Comparison of ENCODE assay signal across 18 cellular contexts in the genomic region with DNA sequence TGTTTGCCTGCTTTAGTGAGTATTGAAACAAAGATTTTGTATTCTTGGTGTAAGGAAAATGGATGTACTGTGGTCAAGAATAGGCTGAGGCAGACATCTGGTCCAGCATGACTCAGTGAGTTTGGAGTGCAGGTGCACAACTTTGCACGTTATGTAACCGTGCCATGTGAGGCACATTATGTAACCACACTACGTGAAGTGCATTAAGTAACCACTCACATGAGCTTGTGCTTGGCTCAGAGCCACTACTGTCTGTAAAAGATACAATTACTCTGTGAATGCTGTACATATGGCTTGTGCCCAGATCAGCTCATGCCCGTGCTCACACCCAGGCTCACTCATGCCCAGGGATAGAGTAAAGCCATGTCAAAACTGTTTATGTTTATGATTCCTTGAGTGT.
DNase-seq lines count a peak whose midpoint lies in the region; ATAC-seq, FAIRE-seq and TF ChIP-seq lines count a peak whose summit lies in the region.
"Had no signal": no experiment of that assay in that cellular context is flagged by ENCODE, and none has a peak within 500 bp of the region (broad histone marks: within the 10 kb centered on the region; RNA-seq: fewer than 3 reads in every experiment).

No MANE protein-coding gene starts in this region.

- H3K27ac ChIP-seq in SK-N-SH (ENCODE audit: low read depth in 2 of 2, low read length in 1 of 2) (no peak overlapping the region), upper lobe of right lung (no peak overlapping the region), ovary (no peak overlapping the region)
- H3K27ac ChIP-seq: neutrophil, right atrium auricular region, vagina had no signal

- TF ChIP-seq EP300 in SK-N-SH (IDR thresholded peaks at IDR 0.05; ENCODE audit: borderline replicate concordance in 1 of 2, low read depth in 1 of 2, low read length in 1 of 2) (no peak), ovary (IDR thresholded peaks at IDR 0.05) (no peak)

- H3K4me3 ChIP-seq in SK-N-SH (ENCODE audit: low read depth in 2 of 2, low read length in 1 of 2) (no peak overlapping the region), bronchial epithelial cell (ENCODE audit: low read depth, low read length) (no peak overlapping the region), upper lobe of right lung (no peak overlapping the region), ovary (no peak overlapping the region)
- H3K4me3 ChIP-seq: right atrium auricular region, vagina had no signal

- no peaks in the 10 kb centered on the region for H3K9me2 ChIP-seq in SK-N-SH

- intact Hi-C loops in upper lobe of right lung (cut with DNase I) (no loop called here), ovary (cut with DNase I) (no loop called here)

- 43% methylated on average over 4 of the region's 4 CpGs for WGBS in SK-N-SH (ENCODE audit: low lambda C conversion rate)
- WGBS in ovary, 3 donors = 61 to 72% (median 69%) methylated on average over 4 of the region's 4 CpGs

- TF ChIP-seq RAD21 in SK-N-SH (IDR thresholded peaks at IDR 0.05; ENCODE audit: low read length) = no peak

- CTCF ChIA-PET in SK-N-SH (lab: Yijun Ruan, JAX) = interaction anchor here (1.2 kb wide), 1 partner anchor 12 kb away, joined by 3 read pairs; no protein-coding TSS in a partner anchor

- no peak for DNase-seq in SK-N-SH
- DNase-seq in NCI-H345 treated with DMSO at 0.1 percent for 48 hours (lab: John Stamatoyannopoulos, UW; ENCODE audit: unreplicated experiment) = peak; percentile 18
- peak; percentile 42 for DNase-seq in bronchial epithelial cell (ENCODE audit: low read depth)
- no peak for DNase-seq in upper lobe of right lung
- DNase-seq in ovary = no peak
- no peak for DNase-seq in cerebellar nuclear complex (lab: John Stamatoyannopoulos, UW)
- DNase-seq: activated CD4-positive, alpha-beta memory T cell treated with anti-CD3 and anti-CD28 coated beads for 36 hours; activated T-cell treated with anti-CD3 and anti-CD28 coated beads, Interleukin-2, amount 50 U/mL, for 4 hours; CD4-positive, alpha-beta T cell; NCI-H1417 treated with DMSO at 0.1 percent for 48 hours had no signal

- H3K79me2 ChIP-seq in SK-N-SH (ENCODE audit: insufficient read depth) = no peaks in the 10 kb centered on the region

- no peak for TF ChIP-seq CTCF in SK-N-SH (IDR thresholded peaks at IDR 0.05)
- TF ChIP-seq CTCF in bronchial epithelial cell (IDR thresholded peaks at IDR 0.05; ENCODE audit: insufficient read depth, low read length, severe bottlenecking) = no peak
- TF ChIP-seq CTCF in upper lobe of right lung (IDR thresholded peaks at IDR 0.05) = no peak
- no peak for TF ChIP-seq CTCF in ovary (IDR thresholded peaks at IDR 0.05)

- FAIRE-seq in bronchial epithelial cell (lab: Jason Lieb, UNC) = no peak
- FAIRE-seq: G401.6, H1 had no signal

- H2AFZ ChIP-seq in SK-N-SH (ENCODE audit: low read depth) = no peak overlapping the region

- H3F3A ChIP-seq in SK-N-SH (replicated peaks; ENCODE audit: insufficient read depth) = no peaks in the 10 kb centered on the region

- H4K20me1 ChIP-seq in SK-N-SH (ENCODE audit: insufficient read depth) = no peaks in the 10 kb centered on the region

- no peaks in the 10 kb centered on the region for H3K27me3 ChIP-seq in SK-N-SH (ENCODE audit: insufficient read depth)
- H3K27me3 ChIP-seq in bronchial epithelial cell (ENCODE audit: control insufficient read depth, insufficient read depth, low read length) = no peaks in the 10 kb centered on the region
- H3K27me3 ChIP-seq in upper lobe of right lung = no peaks in the 10 kb centered on the region
- H3K27me3 ChIP-seq in ovary = no peaks in the 10 kb centered on the region
- H3K27me3 ChIP-seq: neutrophil, right atrium auricular region, vagina had no signal

- no peaks in the 10 kb centered on the region for H3K36me3 ChIP-seq in SK-N-SH (replicated peaks in 1 of 2; ENCODE audit: control insufficient read depth in 1 of 2, insufficient read depth in 2 of 2, low read length in 1 of 2)
- no peaks in the 10 kb centered on the region for H3K36me3 ChIP-seq in bronchial epithelial cell (ENCODE audit: control insufficient read depth, insufficient read depth, low read length)
- H3K36me3 ChIP-seq in upper lobe of right lung = no peaks in the 10 kb centered on the region
- H3K36me3 ChIP-seq in ovary = no peaks in the 10 kb centered on the region
- H3K36me3 ChIP-seq: neutrophil, right atrium auricular region, vagina had no signal

- H3K9me3 ChIP-seq in SK-N-SH (no peaks in the 10 kb centered on the region), upper lobe of right lung (no peaks in the 10 kb centered on the region), ovary (no peaks in the 10 kb centered on the region)
- H3K9me3 ChIP-seq: neutrophil, right atrium auricular region, vagina had no signal

- POLR2A ChIA-PET in SK-N-SH (lab: Yijun Ruan, JAX) = no interaction called here

- ATAC-seq in SK-N-SH treated with all-trans-retinoic acid at 6 μM for 48 hours (no peak), upper lobe of right lung (peak; percentile 74), HG03139 (IDR thresholded peaks at IDR 0.05; ENCODE audit: unreplicated experiment) (no peak)
- ATAC-seq: activated T-cell treated with anti-CD3 and anti-CD28 coated beads, Interleukin-2, amount 50 U/mL, for 4 hours; Panc1 had no signal

- no peak overlapping the region for H3K4me2 ChIP-seq in SK-N-SH

- TF ChIP-seq POLR2A in ovary (IDR thresholded peaks at IDR 0.05) = no peak

- H3K9ac ChIP-seq in SK-N-SH = no peak overlapping the region

- H3K4me1 ChIP-seq in SK-N-SH (ENCODE audit: control insufficient read depth in 1 of 2, insufficient read depth in 2 of 2, low read depth in 1 of 2, low read length in 1 of 2) (no peaks in the 10 kb centered on the region), upper lobe of right lung (no peaks in the 10 kb centered on the region), ovary (ENCODE audit: insufficient read depth) (no peaks in the 10 kb centered on the region)
- H3K4me1 ChIP-seq: right atrium auricular region, vagina had no signal

TF ChIP-seq in SK-N-SH, 30 proteins besides CTCF, POLR2A, EP300 and RAD21:
- no peak for TF ChIP-seq POLR2AphosphoS5 (IDR thresholded peaks at IDR 0.05; ENCODE audit: low read depth, low read length)
- peak; percentile 14; the same call in 1 of the 2 replicates for TF ChIP-seq TCF12 (IDR thresholded peaks at IDR 0.05)
- TF ChIP-seq TAF1 (IDR thresholded peaks at IDR 0.05; ENCODE audit: borderline replicate concordance, low read depth, low read length) = no peak

TF ChIP-seq in SK-N-SH treated with all-trans-retinoic acid at 6 μM for 48 hours, 23 proteins besides CTCF, POLR2A, EP300 and RAD21 (continues in another document):
- no peak for TF ChIP-seq ARNTL (CRISPR knock-in tag; IDR thresholded peaks at IDR 0.05; ENCODE audit: borderline replicate concordance, low read depth)
- TF ChIP-seq PPARA (CRISPR knock-in tag; IDR thresholded peaks at IDR 0.05; ENCODE audit: borderline replicate concordance) = no peak
- no peak for TF ChIP-seq CSDC2 (CRISPR knock-in tag; IDR thresholded peaks at IDR 0.05)
- TF ChIP-seq PATZ1 (CRISPR knock-in tag; IDR thresholded peaks at IDR 0.05; ENCODE audit: borderline replicate concordance) = no peak
- no peak for TF ChIP-seq ZNF70 (CRISPR knock-in tag; IDR thresholded peaks at IDR 0.05)
- TF ChIP-seq OSR1 (CRISPR knock-in tag; IDR thresholded peaks at IDR 0.05) = no peak
- no peak for TF ChIP-seq ESRRG (CRISPR knock-in tag; IDR thresholded peaks at IDR 0.05)
- no peak for TF ChIP-seq TOX (CRISPR knock-in tag; IDR thresholded peaks at IDR 0.05; ENCODE audit: borderline replicate concordance)
- TF ChIP-seq ZC3H10 (CRISPR knock-in tag; IDR thresholded peaks at IDR 0.05) = no peak
- no peak for TF ChIP-seq ZFP3 (CRISPR knock-in tag; IDR thresholded peaks at IDR 0.05)
- no peak for TF ChIP-seq RARB (CRISPR knock-in tag; IDR thresholded peaks at IDR 0.05)
- no peak for TF ChIP-seq ISL1 (CRISPR knock-in tag; IDR thresholded peaks at IDR 0.05)
- TF ChIP-seq CREB5 (CRISPR knock-in tag; IDR thresholded peaks at IDR 0.05; ENCODE audit: low read depth) = no peak
- TF ChIP-seq ZNF565 (CRISPR knock-in tag; conservative IDR thresholded peaks at IDR 0.05; ENCODE audit: low read depth) = no peak
- no peak for TF ChIP-seq ZNF8 (CRISPR knock-in tag; IDR thresholded peaks at IDR 0.05)
- no peak for TF ChIP-seq GLIS3 (CRISPR knock-in tag; IDR thresholded peaks at IDR 0.05)
- no peak for TF ChIP-seq ZFP30 (CRISPR knock-in tag; IDR thresholded peaks at IDR 0.05)

Comparison
In these comparisons a context has a peak if more than half of its experiments do, and no peak if none do; other contexts are left out.
1. DNase-seq: peak in NCI-H345 treated with DMSO at 0.1 percent for 48 hours (single experiment) and bronchial epithelial cell (single experiment); none in SK-N-SH (single experiment), upper lobe of right lung (single experiment), ovary (0 of 5) and cerebellar nuclear complex (0 of 2).